ENCODE assay signal across 29 cellular contexts in the genomic region with DNA sequence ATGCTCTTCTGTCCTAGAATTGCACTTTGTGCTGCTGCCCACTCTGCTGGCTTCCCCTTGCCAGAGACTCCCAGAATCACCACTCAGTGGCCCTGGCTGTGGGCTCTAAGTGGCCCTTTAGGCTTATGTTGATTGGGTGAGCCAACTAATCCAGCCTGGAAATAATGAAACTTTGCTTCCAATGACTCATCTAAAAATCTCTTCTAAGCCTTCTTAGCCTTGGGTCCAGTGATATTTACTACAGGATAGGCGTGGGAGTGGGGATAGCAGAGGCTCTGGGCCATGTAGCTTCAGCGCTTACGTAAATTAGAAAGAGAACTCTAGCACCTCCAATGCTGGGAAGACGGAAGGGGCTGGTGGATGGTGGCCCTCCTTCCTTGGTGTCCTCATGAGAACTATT.
"Had no signal": no experiment of that assay in that cellular context is flagged by ENCODE, and none has a peak within 500 bp of the region (broad histone marks: within the 10 kb centered on the region; RNA-seq: fewer than 3 reads in every experiment).

No MANE protein-coding gene starts in this region.

- ATAC-seq: effector memory CD8-positive, alpha-beta T cell; left lobe of liver; mucosa of descending colon; natural killer cell treated with Interleukin-12 subunit alpha and Interleukin-12 subunit beta and Interleukin-15 and Interleukin-18, amount 100 ng/mL, for 72 hours; pancreas; right lobe of liver; stimulated activated naive CD8-positive, alpha-beta T cell treated with anti-CD3 and anti-CD28 coated beads, Interleukin-15, amount 100 ng/mL, for 72 hours had no signal

- H3K4me1 ChIP-seq: colonic mucosa, esophagus squamous epithelium, right lobe of liver, suprapubic skin, thyroid gland, vagina had no signal

- H3K9me3 ChIP-seq: colonic mucosa, esophagus squamous epithelium, mucosa of descending colon, neutrophil, pancreas, right lobe of liver, suprapubic skin, thyroid gland, vagina had no signal

- H3K36me3 ChIP-seq: colonic mucosa, esophagus squamous epithelium, neutrophil, pancreas, right lobe of liver, suprapubic skin, thyroid gland, vagina had no signal

- H3K27ac ChIP-seq: colonic mucosa, esophagus squamous epithelium, neutrophil, pancreas, right lobe of liver, suprapubic skin, thyroid gland, vagina had no signal

- FAIRE-seq: endometrium, frontal cortex, keratinocyte, pancreas had no signal

- DNase-seq: colonic mucosa; effector memory CD8-positive, alpha-beta T cell; erythroblast; esophagus squamous epithelium; hypothalamus; immature natural killer cell; mucosa of descending colon; naive B cell; pancreas; retina; right lobe of liver; stimulated activated CD4-positive, alpha-beta T cell treated with anti-CD3 and anti-CD28 coated beads, Interleukin-12 subunit alpha, Interleukin-12 subunit beta, amount 100 ng/mL, for 4 hours; stimulated activated CD4-positive, alpha-beta T cell treated with anti-CD3 and anti-CD28 coated beads, Interleukin-1b, Interleukin-23, amount 100 ng/mL, for 48 hours; stimulated activated CD4-positive, alpha-beta T cell treated with anti-CD3 and anti-CD28 coated beads, Interleukin-4, amount 100 ng/mL, for 1 hour; stimulated activated CD8-positive, alpha-beta memory T cell treated with anti-CD3 and anti-CD28 coated beads, Interleukin-4, amount 100 ng/mL, for 48 hours; stimulated activated naive CD4-positive, alpha-beta T cell; stimulated activated naive CD8-positive, alpha-beta T cell treated with anti-CD3 and anti-CD28 coated beads, Interleukin-15, amount 100 ng/mL, for 72 hours; thyroid gland; trophoblast cell had no signal

- H3K4me3 ChIP-seq: colonic mucosa, esophagus squamous epithelium, lung, mucosa of descending colon, pancreas, right lobe of liver, smooth muscle cell, suprapubic skin, thyroid gland, vagina had no signal
